ENCODE assay signal across 1 cellular context in the genomic region with DNA sequence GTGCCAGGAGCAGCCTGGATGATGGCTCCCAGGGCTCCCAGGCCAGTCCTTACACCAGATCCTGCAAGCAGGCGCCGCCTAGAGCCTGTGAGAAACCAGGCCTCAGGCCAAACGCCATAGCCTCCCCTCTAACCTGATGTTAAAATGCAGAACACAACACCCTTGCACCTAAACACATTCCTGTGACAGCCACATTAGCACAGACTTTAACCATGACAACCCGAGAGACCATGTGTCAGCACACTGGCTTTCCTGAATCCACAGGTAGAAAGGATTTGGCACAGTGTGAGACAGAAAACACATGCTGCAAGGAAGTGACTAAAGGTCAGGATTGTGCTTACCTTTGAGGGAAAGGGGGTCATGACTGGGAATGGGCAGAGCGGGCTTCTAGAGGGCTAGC.
TF ChIP-seq lines count a peak whose summit lies in the region.

No MANE protein-coding gene starts in this region.

TF ChIP-seq in HepG2, 621 proteins besides CTCF, POLR2A, EP300 and RAD21 (continued from another document):
- TF ChIP-seq EEA1 (CRISPR knock-in tag; IDR thresholded peaks at IDR 0.05; ENCODE audit: borderline replicate concordance) = no peak
- TF ChIP-seq, protein P1, sequence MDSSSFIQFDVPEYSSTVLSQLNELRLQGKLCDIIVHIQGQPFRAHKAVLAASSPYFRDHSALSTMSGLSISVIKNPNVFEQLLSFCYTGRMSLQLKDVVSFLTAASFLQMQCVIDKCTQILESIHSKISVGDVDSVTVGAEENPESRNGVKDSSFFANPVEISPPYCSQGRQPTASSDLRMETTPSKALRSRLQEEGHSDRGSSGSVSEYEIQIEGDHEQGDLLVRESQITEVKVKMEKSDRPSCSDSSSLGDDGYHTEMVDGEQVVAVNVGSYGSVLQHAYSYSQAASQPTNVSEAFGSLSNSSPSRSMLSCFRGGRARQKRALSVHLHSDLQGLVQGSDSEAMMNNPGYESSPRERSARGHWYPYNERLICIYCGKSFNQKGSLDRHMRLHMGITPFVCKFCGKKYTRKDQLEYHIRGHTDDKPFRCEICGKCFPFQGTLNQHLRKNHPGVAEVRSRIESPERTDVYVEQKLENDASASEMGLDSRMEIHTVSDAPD (CRISPR knock-in tag; IDR thresholded peaks at IDR 0.05) = no peak
- no peak for TF ChIP-seq ZNF121 (CRISPR knock-in tag; IDR thresholded peaks at IDR 0.05)
- no peak for TF ChIP-seq HMG20B (CRISPR knock-in tag; conservative IDR thresholded peaks at IDR 0.05)
- no peak for TF ChIP-seq FOSL1 (CRISPR knock-in tag; IDR thresholded peaks at IDR 0.05; ENCODE audit: borderline replicate concordance)
- no peak for TF ChIP-seq BRCA1 (CRISPR knock-in tag; IDR thresholded peaks at IDR 0.05)
- no peak for TF ChIP-seq ZUFSP (CRISPR knock-in tag; IDR thresholded peaks at IDR 0.05; ENCODE audit: borderline replicate concordance)
- TF ChIP-seq RNF2 (conservative IDR thresholded peaks at IDR 0.05; ENCODE audit: low read depth) = no peak
- TF ChIP-seq ZNF691 (CRISPR knock-in tag; IDR thresholded peaks at IDR 0.05; ENCODE audit: borderline replicate concordance, low read depth) = 0 out of 2 replicates have a peak, but pooled peaks have one; percentile 25
- TF ChIP-seq AHDC1 (CRISPR knock-in tag; IDR thresholded peaks at IDR 0.05; ENCODE audit: borderline replicate concordance) = peak; percentile 14; the same call in 1 of the 2 replicates
- TF ChIP-seq ZFAT (CRISPR knock-in tag; conservative IDR thresholded peaks at IDR 0.05) = no peak
- TF ChIP-seq, protein P2, sequence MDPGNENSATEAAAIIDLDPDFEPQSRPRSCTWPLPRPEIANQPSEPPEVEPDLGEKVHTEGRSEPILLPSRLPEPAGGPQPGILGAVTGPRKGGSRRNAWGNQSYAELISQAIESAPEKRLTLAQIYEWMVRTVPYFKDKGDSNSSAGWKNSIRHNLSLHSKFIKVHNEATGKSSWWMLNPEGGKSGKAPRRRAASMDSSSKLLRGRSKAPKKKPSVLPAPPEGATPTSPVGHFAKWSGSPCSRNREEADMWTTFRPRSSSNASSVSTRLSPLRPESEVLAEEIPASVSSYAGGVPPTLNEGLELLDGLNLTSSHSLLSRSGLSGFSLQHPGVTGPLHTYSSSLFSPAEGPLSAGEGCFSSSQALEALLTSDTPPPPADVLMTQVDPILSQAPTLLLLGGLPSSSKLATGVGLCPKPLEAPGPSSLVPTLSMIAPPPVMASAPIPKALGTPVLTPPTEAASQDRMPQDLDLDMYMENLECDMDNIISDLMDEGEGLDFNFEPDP (CRISPR knock-in tag; conservative IDR thresholded peaks at IDR 0.05) = no peak
- 0 out of 2 replicates have a peak, but pooled peaks have one; percentile 15 for TF ChIP-seq GATAD1 (CRISPR knock-in tag; IDR thresholded peaks at IDR 0.05)
- peak; percentile 63 for TF ChIP-seq RXRB (CRISPR knock-in tag; IDR thresholded peaks at IDR 0.05; ENCODE audit: borderline replicate concordance)
- TF ChIP-seq POLR2G (IDR thresholded peaks at IDR 0.05; ENCODE audit: low read depth, low read length) = no peak
- TF ChIP-seq, protein P3, sequence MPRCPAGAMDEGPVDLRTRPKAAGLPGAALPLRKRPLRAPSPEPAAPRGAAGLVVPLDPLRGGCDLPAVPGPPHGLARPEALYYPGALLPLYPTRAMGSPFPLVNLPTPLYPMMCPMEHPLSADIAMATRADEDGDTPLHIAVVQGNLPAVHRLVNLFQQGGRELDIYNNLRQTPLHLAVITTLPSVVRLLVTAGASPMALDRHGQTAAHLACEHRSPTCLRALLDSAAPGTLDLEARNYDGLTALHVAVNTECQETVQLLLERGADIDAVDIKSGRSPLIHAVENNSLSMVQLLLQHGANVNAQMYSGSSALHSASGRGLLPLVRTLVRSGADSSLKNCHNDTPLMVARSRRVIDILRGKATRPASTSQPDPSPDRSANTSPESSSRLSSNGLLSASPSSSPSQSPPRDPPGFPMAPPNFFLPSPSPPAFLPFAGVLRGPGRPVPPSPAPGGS (CRISPR knock-in tag; IDR thresholded peaks at IDR 0.05) = 0 out of 2 replicates have a peak, but pooled peaks have one; percentile 32
- TF ChIP-seq CEBPG (CRISPR knock-in tag; IDR thresholded peaks at IDR 0.05) = no peak
- no peak for TF ChIP-seq SCMH1 (CRISPR knock-in tag; IDR thresholded peaks at IDR 0.05; ENCODE audit: borderline replicate concordance)
- TF ChIP-seq SRSF4 (IDR thresholded peaks at IDR 0.05; ENCODE audit: low read depth, low read length, poor library complexity, severe bottlenecking) = no peak
- TF ChIP-seq ZNF616 (CRISPR knock-in tag; IDR thresholded peaks at IDR 0.05; ENCODE audit: low read depth) = no peak
- peak; percentile 68 for TF ChIP-seq TEAD3 (CRISPR knock-in tag; optimal IDR thresholded peaks at IDR 0.05; ENCODE audit: borderline replicate concordance)
- TF ChIP-seq REXO4 (CRISPR knock-in tag; IDR thresholded peaks at IDR 0.05; ENCODE audit: borderline replicate concordance) = no peak
- TF ChIP-seq ZSCAN22 (CRISPR knock-in tag; IDR thresholded peaks at IDR 0.05) = no peak
- no peak for TF ChIP-seq KLF15 (CRISPR knock-in tag; IDR thresholded peaks at IDR 0.05; ENCODE audit: borderline replicate concordance)
- no peak for TF ChIP-seq FUBP1 (CRISPR knock-in tag; IDR thresholded peaks at IDR 0.05; ENCODE audit: borderline replicate concordance)
- TF ChIP-seq TOE1 (CRISPR knock-in tag; IDR thresholded peaks at IDR 0.05) = no peak
- TF ChIP-seq ZNF766 (CRISPR knock-in tag; IDR thresholded peaks at IDR 0.05; ENCODE audit: borderline replicate concordance) = no peak
- TF ChIP-seq ZNF101 (CRISPR knock-in tag; IDR thresholded peaks at IDR 0.05; ENCODE audit: borderline replicate concordance, low read depth) = no peak
- TF ChIP-seq SOX13 (IDR thresholded peaks at IDR 0.05) = no peak
- no peak for TF ChIP-seq SOX13 (CRISPR knock-in tag; conservative IDR thresholded peaks at IDR 0.05 in 1 of 2, IDR thresholded peaks at IDR 0.05 in 1 of 2)
- TF ChIP-seq ZZZ3 (CRISPR knock-in tag; IDR thresholded peaks at IDR 0.05; ENCODE audit: borderline replicate concordance) = no peak
- TF ChIP-seq, protein P4, sequence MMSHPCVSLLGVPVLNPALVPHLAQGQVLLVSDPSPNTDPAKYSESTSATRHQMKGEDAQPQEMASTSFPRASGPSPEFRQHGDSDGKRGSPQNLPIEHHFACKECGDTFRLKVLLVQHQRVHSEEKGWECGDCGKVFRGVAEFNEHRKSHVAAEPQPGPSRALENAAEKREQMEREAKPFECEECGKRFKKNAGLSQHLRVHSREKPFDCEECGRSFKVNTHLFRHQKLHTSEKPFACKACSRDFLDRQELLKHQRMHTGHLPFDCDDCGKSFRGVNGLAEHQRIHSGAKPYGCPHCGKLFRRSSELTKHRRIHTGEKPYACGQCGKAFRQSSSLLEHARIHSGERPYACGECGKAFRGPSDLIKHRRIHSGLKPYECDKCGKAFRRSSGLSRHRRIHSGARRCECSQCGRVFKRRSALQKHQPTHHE (CRISPR knock-in tag; IDR thresholded peaks at IDR 0.05; ENCODE audit: borderline replicate concordance) = no peak
- TF ChIP-seq PHF5A (CRISPR knock-in tag; IDR thresholded peaks at IDR 0.05; ENCODE audit: low read depth, unreplicated experiment) = no peak
- no peak for TF ChIP-seq SMAD9 (CRISPR knock-in tag; IDR thresholded peaks at IDR 0.05)
- TF ChIP-seq, protein P5, sequence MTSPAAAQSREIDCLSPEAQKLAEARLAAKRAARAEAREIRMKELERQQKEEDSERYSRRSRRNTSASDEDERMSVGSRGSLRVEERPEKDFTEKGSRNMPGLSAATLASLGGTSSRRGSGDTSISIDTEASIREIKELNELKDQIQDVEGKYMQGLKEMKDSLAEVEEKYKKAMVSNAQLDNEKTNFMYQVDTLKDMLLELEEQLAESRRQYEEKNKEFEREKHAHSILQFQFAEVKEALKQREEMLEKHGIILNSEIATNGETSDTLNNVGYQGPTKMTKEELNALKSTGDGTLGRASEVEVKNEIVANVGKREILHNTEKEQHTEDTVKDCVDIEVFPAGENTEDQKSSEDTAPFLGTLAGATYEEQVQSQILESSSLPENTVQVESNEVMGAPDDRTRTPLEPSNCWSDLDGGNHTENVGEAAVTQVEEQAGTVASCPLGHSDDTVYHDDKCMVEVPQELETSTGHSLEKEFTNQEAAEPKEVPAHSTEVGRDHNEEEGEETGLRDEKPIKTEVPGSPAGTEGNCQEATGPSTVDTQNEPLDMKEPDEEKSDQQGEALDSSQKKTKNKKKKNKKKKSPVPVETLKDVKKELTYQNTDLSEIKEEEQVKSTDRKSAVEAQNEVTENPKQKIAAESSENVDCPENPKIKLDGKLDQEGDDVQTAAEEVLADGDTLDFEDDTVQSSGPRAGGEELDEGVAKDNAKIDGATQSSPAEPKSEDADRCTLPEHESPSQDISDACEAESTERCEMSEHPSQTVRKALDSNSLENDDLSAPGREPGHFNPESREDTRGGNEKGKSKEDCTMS (CRISPR knock-in tag; conservative IDR thresholded peaks at IDR 0.05) = no peak
- TF ChIP-seq NCOA2 (CRISPR knock-in tag; IDR thresholded peaks at IDR 0.05) = no peak
- no peak for TF ChIP-seq PHF8 (CRISPR knock-in tag; IDR thresholded peaks at IDR 0.05)
- no peak for TF ChIP-seq ZBTB8A (CRISPR knock-in tag; IDR thresholded peaks at IDR 0.05; ENCODE audit: borderline replicate concordance, low read depth)
- TF ChIP-seq NBN (conservative IDR thresholded peaks at IDR 0.05) = no peak
- TF ChIP-seq SMAD3 (CRISPR knock-in tag; IDR thresholded peaks at IDR 0.05) = no peak
- peak; percentile 48; the same call in 1 of the 2 replicates for TF ChIP-seq ETV5 (CRISPR knock-in tag; IDR thresholded peaks at IDR 0.05; ENCODE audit: borderline replicate concordance)
- no peak for TF ChIP-seq TMF1 (CRISPR knock-in tag; IDR thresholded peaks at IDR 0.05; ENCODE audit: low read depth)
TF ChIP-seq in HepG2: peak in this region for 53.
